In genomic region chr5:157132302-157132612, GRCh38 we compare ENCODE assay signal across 15 cellular contexts. TPM values are rescaled to one million over a fixed set of nuclear protein-coding genes. Genes with fewer than 3 reads are reported as not detected.
DNase-seq lines count a peak whose midpoint lies in the region; ATAC-seq, FAIRE-seq and TF ChIP-seq lines count a peak whose summit lies in the region.
"Had no signal": no experiment of that assay in that cellular context is flagged by ENCODE, and none has a peak within 500 bp of the region (broad histone marks: within the 10 kb centered on the region; RNA-seq: fewer than 3 reads in every experiment).

No MANE protein-coding gene starts in this region.

- H3K27me3 Mint-ChIP-seq in Calu3 (ENCODE audit: unreplicated experiment), result no peaks in the 10 kb centered on the region
- H3K27me3 Mint-ChIP-seq: CD4-positive, CD25-positive, alpha-beta regulatory T cell had no signal

- in situ Hi-C loops in Panc1 (cut with HindIII; ENCODE audit: low pct_unique_long_range_greater_than_20kb, low sequenced_read_pairs), result no loop called here

- peaks cover 9% of the 10 kb centered on the region for H3K4me1 Mint-ChIP-seq in Calu3 (ENCODE audit: low read depth, unreplicated experiment)

- H3K36me3 ChIP-seq in Panc1 (ENCODE audit: control insufficient read depth, insufficient read depth, low read length), result no peaks in the 10 kb centered on the region

- H3K4me2 ChIP-seq in A549, result no peak overlapping the region
- H3K4me2 ChIP-seq: GM23338 had no signal

- TF ChIP-seq POLR2A in A549 (IDR thresholded peaks at IDR 0.05; ENCODE audit: low read length), result no peak

- CTCF ChIA-PET in A549 (lab: Yijun Ruan, JAX) (interaction anchor here (0.6 to 4.7 kb wide), 47 partner anchors 10 to 1996 kb away, joined by 3 to 26 read pairs (median 4); partner anchors contain the start of genes HAVCR1 and MED7), Calu3 (lab: Charles Lee) (interaction anchor here (0.7 to 1.7 kb wide), 10 partner anchors 10 to 308 kb away, joined by 3 to 11 read pairs (median 4); partner anchors contain the start of genes HAVCR1 and MED7), Panc1 (lab: Charles Lee) (interaction anchor here (1.3 to 1.4 kb wide), 2 partner anchors 10 to 17 kb away, joined by 3 to 7 read pairs; partner anchors contain the start of gene MED7)

- no peaks in the 10 kb centered on the region for H3K27me3 ChIP-seq in Panc1 (ENCODE audit: control insufficient read depth, insufficient read depth, low read length)

- POLR2A ChIA-PET in A549 (lab: Yijun Ruan, JAX) (interaction anchor here (0.9 to 1.5 kb wide), 2 partner anchors 10 to 108 kb away, joined by 3 to 8 read pairs; partner anchors contain the start of gene MED7), Panc1 (lab: Charles Lee) (interaction anchor here (1.4 kb wide), 1 partner anchor 10 kb away, joined by 5 read pairs; the partner anchor contains the start of gene MED7)

- no peak for TF ChIP-seq EP300 in A549 (IDR thresholded peaks at IDR 0.05)

- H3K9me3 Mint-ChIP-seq in Calu3 (ENCODE audit: low read depth, unreplicated experiment), result no peaks in the 10 kb centered on the region
- H3K9me3 Mint-ChIP-seq: CD4-positive, CD25-positive, alpha-beta regulatory T cell; GM23338; H9 had no signal

- no peak overlapping the region for H3K4me3 Mint-ChIP-seq in Calu3 (ENCODE audit: low read depth, unreplicated experiment)
- H3K4me3 Mint-ChIP-seq: CD4-positive, CD25-positive, alpha-beta regulatory T cell; GM23338; H9 had no signal

- H3K4me3 ChIP-seq in A549 (no peak overlapping the region), Panc1 (ENCODE audit: low read depth in 2 of 2, low read length in 2 of 2) (no peak overlapping the region)
- H3K4me3 ChIP-seq: GM23338, K562 had no signal

- ATAC-seq in A549 (no peak), Panc1 (no peak)

- H3K27ac ChIP-seq in A549 (peak overlapping the region; percentile 19 to 46; a peak in 3 of 6 replicates), Panc1 (ENCODE audit: low read length) (no peak overlapping the region)
- H3K27ac ChIP-seq: HL-60 had no signal

- BruUV-seq in Calu3 (replicated peaks; lab: Mats Ljungman, UMichigan), result no TSS peak
- BruUV-seq in Panc1 (replicated peaks; lab: Mats Ljungman, UMichigan), result no TSS peak

- TF ChIP-seq RAD21 in A549 (conservative IDR thresholded peaks at IDR 0.05 in 1 of 2, IDR thresholded peaks at IDR 0.05 in 1 of 2), result no peak

- TF ChIP-seq CTCF in A549 (IDR thresholded peaks at IDR 0.05) (no peak), Calu3 (IDR thresholded peaks at IDR 0.05; ENCODE audit: unreplicated experiment) (peak; percentile 5), Panc1 (IDR thresholded peaks at IDR 0.05) (peak; percentile 42; the same call in 1 of the 2 replicates)

- H3K27ac Mint-ChIP-seq in Calu3 (ENCODE audit: unreplicated experiment), result no peak overlapping the region
- H3K27ac Mint-ChIP-seq: CD4-positive, CD25-positive, alpha-beta regulatory T cell; GM23338; H9 had no signal

- peaks cover 14% of the 10 kb centered on the region for H3K36me3 Mint-ChIP-seq in Calu3 (ENCODE audit: insufficient read depth, unreplicated experiment)

- FAIRE-seq in A549 (lab: Jason Lieb, UNC) (no peak), colon (lab: Jason Lieb, UNC) (peak; percentile 60)
- FAIRE-seq: K562 had no signal

- no peak for DNase-seq in A549 (ENCODE audit: low read depth in 1 of 2, low spot score in 1 of 2)
- no peak for DNase-seq in Calu3
- DNase-seq in Panc1 (ENCODE audit: low read depth, low spot score), result no peak
- no peak for DNase-seq in D341Med (ENCODE audit: low spot score)
- no peak for DNase-seq in NCI-H524 treated with DMSO at 0.1 percent for 48 hours (lab: John Stamatoyannopoulos, UW)
- DNase-seq in SW480 (ENCODE audit: low spot score), result no peak
- DNase-seq: DMS153, H9 had no signal

- H3K9me3 ChIP-seq in A549 (no peaks in the 10 kb centered on the region), Panc1 (ENCODE audit: control insufficient read depth, insufficient read depth, low read depth, low read length) (no peaks in the 10 kb centered on the region)

- intact Hi-C loops in Calu3 (cut with micrococcal nuclease; ENCODE audit: unreplicated experiment), result loop anchor here (1.0 to 5.0 kb wide), 8 partner anchors 60 to 1187 kb away; no protein-coding TSS in a partner anchor
- intact Hi-C loops in Panc1 (cut with micrococcal nuclease; ENCODE audit: unreplicated experiment), result loop anchor here (5.0 kb wide), 2 partner anchors 1185 to 1995 kb away; no protein-coding TSS in a partner anchor

- peaks cover 26% of the 10 kb centered on the region for H3K4me1 ChIP-seq in A549
- no peaks in the 10 kb centered on the region for H3K4me1 ChIP-seq in Panc1 (ENCODE audit: control insufficient read depth, insufficient read depth, low read length)

TF ChIP-seq in A549, 52 proteins besides CTCF, POLR2A, EP300 and RAD21:
- TF ChIP-seq HES2 (IDR thresholded peaks at IDR 0.05), result no peak
- TF ChIP-seq MAFK (IDR thresholded peaks at IDR 0.05; ENCODE audit: partially characterized antibody), result no peak
- TF ChIP-seq E2F6 (IDR thresholded peaks at IDR 0.05; ENCODE audit: borderline replicate concordance, low read depth), result no peak
- no peak for TF ChIP-seq JUNB (IDR thresholded peaks at IDR 0.05)
- no peak for TF ChIP-seq BHLHE40 (IDR thresholded peaks at IDR 0.05; ENCODE audit: low read depth, low read length)
- TF ChIP-seq ZNF302 (CRISPR knock-in tag; IDR thresholded peaks at IDR 0.05), result no peak

RNA-seq across cellular contexts. Expression of gene MED7, which starts 10.4 kb away (rescaled TPM):
- polyA plus RNA-seq in A549 (2011; rRNA removed) (17.9 and 23.0 TPM in 2 replicates), A549 (2017; fragmentation: RNase III; extraction: RNeasy Plus Mini Kit Qiagen cat#74134 plus additional on column Dnase treatment) (19.8 to 22.6 TPM (median 22.5 TPM) in 3 replicates)
- polyA plus RNA-seq in A549 (2012; cell fraction: cytosol; rRNA removed), result 6.1 and 6.3 TPM in 2 replicates
- polyA plus RNA-seq in A549 (2012; cell fraction: nucleus; rRNA removed), result 2.1 and 3.4 TPM in 2 replicates
- 4.0 and 4.6 TPM in 2 replicates for polyA minus RNA-seq in A549 (2011; rRNA and poly(A)+ RNA removed)
- total RNA-seq in Calu3 (2022) (21.2 and 24.1 TPM in 2 replicates), Panc1 (2021; ENCODE audit: unreplicated experiment) (9.9 TPM)
- polyA plus RNA-seq in Panc1 (2012; ENCODE audit: insufficient read length), result 6.5 TPM

RNA-seq across cellular contexts. Expression of gene HAVCR2, which starts 23.4 kb away (rescaled TPM):
- polyA plus RNA-seq in A549 (2011; rRNA removed), result 0.13 and 0.24 TPM in 2 replicates
- 0.05 and 0.06 TPM in 2 replicates for polyA plus RNA-seq in A549 (2012; cell fraction: cytosol; rRNA removed)
- 0.06 and 0.17 TPM in 2 replicates for polyA plus RNA-seq in A549 (2012; cell fraction: nucleus; rRNA removed)
- polyA plus RNA-seq in A549 (2017; fragmentation: RNase III; extraction: RNeasy Plus Mini Kit Qiagen cat#74134 plus additional on column Dnase treatment), result 0.05 to 0.17 TPM (median 0.07 TPM) in 3 replicates
- polyA minus RNA-seq in A549 (2011; rRNA and poly(A)+ RNA removed), result 0.54 TPM in 1 of 2 replicates, not detected in the other
- total RNA-seq in Calu3 (2022), result 0.17 and 0.19 TPM in 2 replicates
- not detected for total RNA-seq in Panc1 (2021; ENCODE audit: unreplicated experiment)
- 0.12 TPM for polyA plus RNA-seq in Panc1 (2012; ENCODE audit: insufficient read length)
- total RNA-seq: H9 had no signal
- polyA plus RNA-seq: AG04450, BJ, GM23338 had no signal

RNA-seq across cellular contexts. Expression of gene GARIN3, which starts 33.8 kb away (rescaled TPM):
- polyA plus RNA-seq in A549 (2011; rRNA removed), result not detected in 2 replicates
- polyA plus RNA-seq in A549 (2012; cell fraction: cytosol; rRNA removed), result not detected in 2 replicates
- not detected in 2 replicates for polyA plus RNA-seq in A549 (2012; cell fraction: nucleus; rRNA removed)
- not detected in 3 replicates for polyA plus RNA-seq in A549 (2017; fragmentation: RNase III; extraction: RNeasy Plus Mini Kit Qiagen cat#74134 plus additional on column Dnase treatment)
- not detected in 2 replicates for polyA minus RNA-seq in A549 (2011; rRNA and poly(A)+ RNA removed)
- total RNA-seq in Calu3 (2022), result not detected in 2 replicates
- not detected for total RNA-seq in Panc1 (2021; ENCODE audit: unreplicated experiment)
- polyA plus RNA-seq in Panc1 (2012; ENCODE audit: insufficient read length), result not detected
- total RNA-seq: CD4-positive, CD25-positive, alpha-beta regulatory T cell; GM23338; H9; K562 had no signal
- polyA plus RNA-seq: AG04450; BJ; CD4-positive, CD25-positive, alpha-beta regulatory T cell; GM23338; K562 had no signal

RNA-seq across cellular contexts. Expression of gene ITK, which starts 48.4 kb away (rescaled TPM):
- 0.03 TPM in 1 of 2 replicates, not detected in the other for polyA plus RNA-seq in A549 (2011; rRNA removed)
- polyA plus RNA-seq in A549 (2012; cell fraction: cytosol; rRNA removed), result not detected in 2 replicates
- not detected in 2 replicates for polyA plus RNA-seq in A549 (2012; cell fraction: nucleus; rRNA removed)
- polyA plus RNA-seq in A549 (2017; fragmentation: RNase III; extraction: RNeasy Plus Mini Kit Qiagen cat#74134 plus additional on column Dnase treatment), result not detected in 3 replicates
- polyA minus RNA-seq in A549 (2011; rRNA and poly(A)+ RNA removed), result not detected in 2 replicates
- total RNA-seq in Calu3 (2022), result not detected in 2 replicates
- total RNA-seq in Panc1 (2021; ENCODE audit: unreplicated experiment), result 0.26 TPM
- 0.29 TPM for polyA plus RNA-seq in Panc1 (2012; ENCODE audit: insufficient read length)
- total RNA-seq: GM23338 had no signal
- polyA plus RNA-seq: AG04450, BJ, K562 had no signal
